In genomic region chr7:47185193-47185592, GRCh38 we compare ENCODE assay signal across 21 cellular contexts.
A peak's percentile ranks its signal among the peaks of the same experiment; 100 is the strongest.
DNase-seq lines count a peak whose midpoint lies in the region; ATAC-seq and TF ChIP-seq lines count a peak whose summit lies in the region.
"Had no signal": no experiment of that assay in that cellular context is flagged by ENCODE, and none has a peak within 500 bp of the region (broad histone marks: within the 10 kb centered on the region; RNA-seq: fewer than 3 reads in every experiment).

No MANE protein-coding gene starts in this region.

- H3K9me3 Mint-ChIP-seq in CD4-positive, alpha-beta memory T cell, result peaks cover 0 to 2% (median 0%) of the 10 kb centered on the region in 8 donors
- H3K9me3 Mint-ChIP-seq: CD8-positive, alpha-beta T cell had no signal

- ATAC-seq in GM21723 (IDR thresholded peaks at IDR 0.05; ENCODE audit: unreplicated experiment) (no peak), HG03039 (IDR thresholded peaks at IDR 0.05; ENCODE audit: unreplicated experiment) (no peak)
- ATAC-seq: CD8-positive, alpha-beta T cell; HepG2; K562; Panc1 had no signal

- POLR2A ChIA-PET in CD4-positive, alpha-beta memory T cell (lab: Charles Lee; ENCODE audit: partially characterized antibody), result no interaction called here

- H3K4me3 ChIP-seq in coronary artery (no peak overlapping the region), left ventricle myocardium inferior (no peak overlapping the region), sigmoid colon (no peak overlapping the region)
- no peak overlapping the region for H3K4me3 ChIP-seq in CD4-positive, alpha-beta memory T cell (ENCODE audit: low read length in 2 of 2)
- H3K4me3 ChIP-seq: K562, SJCRH30 had no signal

- intact Hi-C loops in left ventricle myocardium inferior (cut with micrococcal nuclease) (no loop called here), sigmoid colon (cut with DNase I) (no loop called here)
- intact Hi-C loops in CD4-positive, alpha-beta memory T cell (cut with micrococcal nuclease), result no loop called here

- no peak overlapping the region for H3K27ac Mint-ChIP-seq in CD4-positive, alpha-beta memory T cell
- H3K27ac Mint-ChIP-seq: CD8-positive, alpha-beta T cell had no signal

- no peak for DNase-seq in coronary artery (ENCODE audit: low spot score)
- DNase-seq in left ventricle myocardium inferior, result peak; percentile 19
- DNase-seq in sigmoid colon, result no peak
- DNase-seq in occipital lobe (lab: John Stamatoyannopoulos, UW), result no peak
- DNase-seq in CD4-positive, alpha-beta memory T cell, result no peak
- DNase-seq: CD8-positive, alpha-beta T cell; DMS53; GDM1; MM.1S; NCI-H1048; NCI-H1417 treated with DMSO at 0.1 percent for 48 hours; NCI-H187 treated with DMSO at 0.1 percent for 48 hours; NCI-H510A treated with DMSO at 0.1 percent for 48 hours; NCI-H748 treated with DMSO at 0.1 percent for 48 hours; SJCRH30 had no signal

- H3K27me3 ChIP-seq in left ventricle myocardium inferior (ENCODE audit: low read depth), result no peaks in the 10 kb centered on the region
- no peaks in the 10 kb centered on the region for H3K27me3 ChIP-seq in sigmoid colon
- no peaks in the 10 kb centered on the region for H3K27me3 ChIP-seq in CD4-positive, alpha-beta memory T cell (ENCODE audit: insufficient read depth, low read length)
- H3K27me3 ChIP-seq: SJCRH30 had no signal

- no peaks in the 10 kb centered on the region for H3K36me3 Mint-ChIP-seq in CD4-positive, alpha-beta memory T cell
- H3K36me3 Mint-ChIP-seq: CD8-positive, alpha-beta T cell had no signal

- no peaks in the 10 kb centered on the region for H3K4me1 Mint-ChIP-seq in CD4-positive, alpha-beta memory T cell

- peaks cover 0 to 2% of the 10 kb centered on the region in 2 donors for H3K27me3 Mint-ChIP-seq in CD4-positive, alpha-beta memory T cell

- WGBS in sigmoid colon, 2 donors, result 86 to 87% methylated on average over 3 of the region's 3 CpGs

- H3K4me1 ChIP-seq in left ventricle myocardium inferior (peaks cover 67% of the 10 kb centered on the region), sigmoid colon (peaks cover 0 to 63% (median 61%) of the 10 kb centered on the region in 4 donors)
- no peaks in the 10 kb centered on the region for H3K4me1 ChIP-seq in CD4-positive, alpha-beta memory T cell (ENCODE audit: insufficient read depth, low read length)

- no peak for TF ChIP-seq POLR2A in sigmoid colon (IDR thresholded peaks at IDR 0.05)

- H3K27ac ChIP-seq in coronary artery (peak overlapping the region; percentile 43 to 48), left ventricle myocardium inferior (replicated peaks) (peak overlapping the region; percentile 78), sigmoid colon (peak overlapping the region in 3 of 4 donors; percentile 32 to 71 (median 55))
- H3K27ac ChIP-seq in CD4-positive, alpha-beta memory T cell (ENCODE audit: low read depth, low read length), result no peak overlapping the region
- H3K27ac ChIP-seq: HL-60, SJCRH30 had no signal

- H3K9me3 ChIP-seq in left ventricle myocardium inferior (replicated peaks), result no peaks in the 10 kb centered on the region
- no peaks in the 10 kb centered on the region for H3K9me3 ChIP-seq in sigmoid colon
- H3K9me3 ChIP-seq in CD4-positive, alpha-beta memory T cell (ENCODE audit: control insufficient read depth in 1 of 2, low read length in 2 of 2), result no peaks in the 10 kb centered on the region
- H3K9me3 ChIP-seq: SJCRH30 had no signal

- CTCF ChIA-PET in CD4-positive, alpha-beta memory T cell (lab: Charles Lee; ENCODE audit: partially characterized antibody), result no interaction called here

- TF ChIP-seq CTCF in coronary artery (IDR thresholded peaks at IDR 0.05), result no peak
- TF ChIP-seq CTCF in left ventricle myocardium inferior (IDR thresholded peaks at IDR 0.05; ENCODE audit: borderline replicate concordance), result no peak
- TF ChIP-seq CTCF in sigmoid colon (IDR thresholded peaks at IDR 0.05), result no peak

- no peak for TF ChIP-seq EP300 in sigmoid colon (IDR thresholded peaks at IDR 0.05)

- H3K36me3 ChIP-seq in left ventricle myocardium inferior, result no peaks in the 10 kb centered on the region
- no peaks in the 10 kb centered on the region for H3K36me3 ChIP-seq in sigmoid colon
- H3K36me3 ChIP-seq in CD4-positive, alpha-beta memory T cell (ENCODE audit: insufficient read depth, low read length), result no peaks in the 10 kb centered on the region
- H3K36me3 ChIP-seq: SJCRH30 had no signal

- no peak overlapping the region for H3K4me3 Mint-ChIP-seq in CD4-positive, alpha-beta memory T cell
- H3K4me3 Mint-ChIP-seq: CD8-positive, alpha-beta T cell had no signal
